Comparison of ENCODE assay signal across 25 cellular contexts in genomic region chr10:52063159-52063558, GRCh38.
"Had no signal": no experiment of that assay in that cellular context is flagged by ENCODE, and none has a peak within 500 bp of the region (broad histone marks: within the 10 kb centered on the region; RNA-seq: fewer than 3 reads in every experiment).

No MANE protein-coding gene starts in this region.

- H3K4me2 ChIP-seq: hepatocyte had no signal

- FAIRE-seq: pancreas, urothelium cell line had no signal

- H3K36me3 Mint-ChIP-seq: natural killer cell; stimulated activated memory B cell treated with anti-CD40 and anti-IgM and Interleukin-4, amounts not matched to agents 10 μg/mL and 1 μg/mL and 100 μg/mL, for 72 hours had no signal

- H3K4me1 ChIP-seq: esophagus muscularis mucosa, foreskin keratinocyte, gastroesophageal sphincter, left lung, pancreas, right lobe of liver, tibial nerve, upper lobe of left lung had no signal

- H3K27me3 ChIP-seq: esophagus muscularis mucosa, foreskin keratinocyte, gastroesophageal sphincter, heart left ventricle, hepatocyte, left lung, neutrophil, pancreas, right lobe of liver, tibial nerve, upper lobe of left lung had no signal

- H3K27ac ChIP-seq: esophagus muscularis mucosa, foreskin keratinocyte, gastroesophageal sphincter, heart left ventricle, hepatocyte, left lung, neutrophil, pancreas, right lobe of liver, thoracic aorta, tibial nerve, upper lobe of left lung had no signal

- ATAC-seq: effector memory CD8-positive, alpha-beta T cell; gastroesophageal sphincter; left lung; natural killer cell; pancreas; stimulated activated naive CD8-positive, alpha-beta T cell treated with anti-CD3 and anti-CD28 coated beads, Interleukin-15, Interleukin-2, amounts not matched to agents 100 U/mL and 50 U/mL, for 24 hours had no signal

- H3K27ac Mint-ChIP-seq: effector memory CD8-positive, alpha-beta T cell; natural killer cell; progenitor cell of endocrine pancreas; stimulated activated memory B cell treated with anti-CD40 and anti-IgM and Interleukin-4, amounts not matched to agents 10 μg/mL and 1 μg/mL and 100 μg/mL, for 72 hours had no signal

- H3K4me3 ChIP-seq: esophagus muscularis mucosa, gastroesophageal sphincter, heart left ventricle, hepatocyte, left lung, pancreas, right lobe of liver, thoracic aorta, tibial nerve, upper lobe of left lung had no signal

- H3K27me3 Mint-ChIP-seq: effector memory CD8-positive, alpha-beta T cell; progenitor cell of endocrine pancreas; stimulated activated memory B cell treated with anti-CD40 and anti-IgM and Interleukin-4, amounts not matched to agents 10 μg/mL and 1 μg/mL and 100 μg/mL, for 72 hours had no signal

- H3K9me3 ChIP-seq: esophagus muscularis mucosa, gastroesophageal sphincter, heart left ventricle, left lung, neutrophil, pancreas, right lobe of liver, thoracic aorta, tibial nerve, upper lobe of left lung had no signal

- H3K9me3 Mint-ChIP-seq: stimulated activated memory B cell treated with anti-CD40 and anti-IgM and Interleukin-4, amounts not matched to agents 10 μg/mL and 1 μg/mL and 100 μg/mL, for 72 hours had no signal

- H3K36me3 ChIP-seq: left lung, neutrophil, pancreas, right lobe of liver, thoracic aorta, tibial nerve, upper lobe of left lung had no signal

- H3K4me3 Mint-ChIP-seq: effector memory CD8-positive, alpha-beta T cell; natural killer cell; stimulated activated memory B cell treated with anti-CD40 and anti-IgM and Interleukin-4, amounts not matched to agents 10 μg/mL and 1 μg/mL and 100 μg/mL, for 72 hours had no signal

- H2AFZ ChIP-seq: hepatocyte had no signal

- DNase-seq: cerebellar nuclear complex; cortex of kidney; effector memory CD8-positive, alpha-beta T cell; foreskin keratinocyte; heart left ventricle; left cardiac atrium; mammary epithelial cell; natural killer cell; right lobe of liver; stimulated activated CD4-positive, alpha-beta T cell treated with anti-CD3 and anti-CD28 coated beads, Interleukin-2, amount 100 ng/mL, for 24 hours; stimulated activated CD4-positive, alpha-beta T cell treated with anti-CD3 and anti-CD28 coated beads, Interleukin-4, amount 100 ng/mL, for 24 hours; stimulated activated naive CD8-positive, alpha-beta T cell treated with anti-CD3 and anti-CD28 coated beads, Interleukin-15, Interleukin-2, amounts not matched to agents 100 U/mL and 50 U/mL, for 24 hours; substantia nigra had no signal

- H3K4me1 Mint-ChIP-seq: natural killer cell; stimulated activated memory B cell treated with anti-CD40 and anti-IgM and Interleukin-4, amounts not matched to agents 10 μg/mL and 1 μg/mL and 100 μg/mL, for 72 hours had no signal
